Comparison of ENCODE assay signal across 1 cellular context in genomic region chr19:43798546-43799409, GRCh38.
TF ChIP-seq lines count a peak whose summit lies in the region.

No MANE protein-coding gene starts in this region.

TF ChIP-seq in HCT116, 20 proteins besides CTCF, POLR2A, EP300 and RAD21 (continued from another document):
- TF ChIP-seq REST (IDR thresholded peaks at IDR 0.05; ENCODE audit: low read depth) = no peak
- TF ChIP-seq ZFX (IDR thresholded peaks at IDR 0.05) = no peak
- peak; percentile 45 for TF ChIP-seq ZBTB33 (IDR thresholded peaks at IDR 0.05; ENCODE audit: extremely low read depth, insufficient replicate concordance, low read length)
- TF ChIP-seq, protein P1, sequence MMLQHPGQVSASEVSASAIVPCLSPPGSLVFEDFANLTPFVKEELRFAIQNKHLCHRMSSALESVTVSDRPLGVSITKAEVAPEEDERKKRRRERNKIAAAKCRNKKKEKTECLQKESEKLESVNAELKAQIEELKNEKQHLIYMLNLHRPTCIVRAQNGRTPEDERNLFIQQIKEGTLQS (IDR thresholded peaks at IDR 0.05) = no peak
- TF ChIP-seq SRF (IDR thresholded peaks at IDR 0.05; ENCODE audit: low read depth) = no peak
- peak; percentile 70; the same call in 1 of the 2 replicates for TF ChIP-seq EGR1 (IDR thresholded peaks at IDR 0.05; ENCODE audit: low read depth)
- peak; percentile 90 for TF ChIP-seq MAX (IDR thresholded peaks at IDR 0.05)
- TF ChIP-seq EZH2 (IDR thresholded peaks at IDR 0.05) = no peak
- peak; percentile 74 for TF ChIP-seq JUND (IDR thresholded peaks at IDR 0.05)
TF ChIP-seq in HCT116: peak in this region for 9.
